In genomic region chr14:20461230-20462141, GRCh38 we compare ENCODE assay signal across 1 cellular context.
TF ChIP-seq lines count a peak whose summit lies in the region.

Gene PIP4P1 (minus strand): TSS chr14:20461434. CDS start chr14:20461325, 109 bp downstream.

TF ChIP-seq in WTC11, 78 proteins besides CTCF, POLR2A, EP300 and RAD21 (continued from another document and continues in another):
- TF ChIP-seq, protein P1, sequence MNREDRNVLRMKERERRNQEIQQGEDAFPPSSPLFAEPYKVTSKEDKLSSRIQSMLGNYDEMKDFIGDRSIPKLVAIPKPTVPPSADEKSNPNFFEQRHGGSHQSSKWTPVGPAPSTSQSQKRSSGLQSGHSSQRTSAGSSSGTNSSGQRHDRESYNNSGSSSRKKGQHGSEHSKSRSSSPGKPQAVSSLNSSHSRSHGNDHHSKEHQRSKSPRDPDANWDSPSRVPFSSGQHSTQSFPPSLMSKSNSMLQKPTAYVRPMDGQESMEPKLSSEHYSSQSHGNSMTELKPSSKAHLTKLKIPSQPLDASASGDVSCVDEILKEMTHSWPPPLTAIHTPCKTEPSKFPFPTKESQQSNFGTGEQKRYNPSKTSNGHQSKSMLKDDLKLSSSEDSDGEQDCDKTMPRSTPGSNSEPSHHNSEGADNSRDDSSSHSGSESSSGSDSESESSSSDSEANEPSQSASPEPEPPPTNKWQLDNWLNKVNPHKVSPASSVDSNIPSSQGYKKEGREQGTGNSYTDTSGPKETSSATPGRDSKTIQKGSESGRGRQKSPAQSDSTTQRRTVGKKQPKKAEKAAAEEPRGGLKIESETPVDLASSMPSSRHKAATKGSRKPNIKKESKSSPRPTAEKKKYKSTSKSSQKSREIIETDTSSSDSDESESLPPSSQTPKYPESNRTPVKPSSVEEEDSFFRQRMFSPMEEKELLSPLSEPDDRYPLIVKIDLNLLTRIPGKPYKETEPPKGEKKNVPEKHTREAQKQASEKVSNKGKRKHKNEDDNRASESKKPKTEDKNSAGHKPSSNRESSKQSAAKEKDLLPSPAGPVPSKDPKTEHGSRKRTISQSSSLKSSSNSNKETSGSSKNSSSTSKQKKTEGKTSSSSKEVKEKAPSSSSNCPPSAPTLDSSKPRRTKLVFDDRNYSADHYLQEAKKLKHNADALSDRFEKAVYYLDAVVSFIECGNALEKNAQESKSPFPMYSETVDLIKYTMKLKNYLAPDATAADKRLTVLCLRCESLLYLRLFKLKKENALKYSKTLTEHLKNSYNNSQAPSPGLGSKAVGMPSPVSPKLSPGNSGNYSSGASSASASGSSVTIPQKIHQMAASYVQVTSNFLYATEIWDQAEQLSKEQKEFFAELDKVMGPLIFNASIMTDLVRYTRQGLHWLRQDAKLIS (CRISPR knock-in tag; IDR thresholded peaks at IDR 0.05; ENCODE audit: borderline replicate concordance): no peak
- 0 out of 2 replicates have a peak, but pooled peaks have one; percentile 18 for TF ChIP-seq ZBTB21 (CRISPR knock-in tag; IDR thresholded peaks at IDR 0.05; ENCODE audit: borderline replicate concordance)
- peak; percentile 15; the same call in 1 of the 2 replicates for TF ChIP-seq FOXP1 (CRISPR knock-in tag; IDR thresholded peaks at IDR 0.05; ENCODE audit: borderline replicate concordance)
- TF ChIP-seq, protein P2, sequence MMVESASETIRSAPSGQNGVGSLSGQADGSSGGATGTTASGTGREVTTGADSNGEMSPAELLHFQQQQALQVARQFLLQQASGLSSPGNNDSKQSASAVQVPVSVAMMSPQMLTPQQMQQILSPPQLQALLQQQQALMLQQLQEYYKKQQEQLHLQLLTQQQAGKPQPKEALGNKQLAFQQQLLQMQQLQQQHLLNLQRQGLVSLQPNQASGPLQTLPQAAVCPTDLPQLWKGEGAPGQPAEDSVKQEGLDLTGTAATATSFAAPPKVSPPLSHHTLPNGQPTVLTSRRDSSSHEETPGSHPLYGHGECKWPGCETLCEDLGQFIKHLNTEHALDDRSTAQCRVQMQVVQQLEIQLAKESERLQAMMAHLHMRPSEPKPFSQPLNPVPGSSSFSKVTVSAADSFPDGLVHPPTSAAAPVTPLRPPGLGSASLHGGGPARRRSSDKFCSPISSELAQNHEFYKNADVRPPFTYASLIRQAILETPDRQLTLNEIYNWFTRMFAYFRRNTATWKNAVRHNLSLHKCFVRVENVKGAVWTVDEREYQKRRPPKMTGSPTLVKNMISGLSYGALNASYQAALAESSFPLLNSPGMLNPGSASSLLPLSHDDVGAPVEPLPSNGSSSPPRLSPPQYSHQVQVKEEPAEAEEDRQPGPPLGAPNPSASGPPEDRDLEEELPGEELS (CRISPR knock-in tag; IDR thresholded peaks at IDR 0.05): peak; percentile 92
- no peak for TF ChIP-seq OVOL2 (CRISPR knock-in tag; IDR thresholded peaks at IDR 0.05; ENCODE audit: borderline replicate concordance)
- TF ChIP-seq MLX (CRISPR knock-in tag; IDR thresholded peaks at IDR 0.05): no peak
- TF ChIP-seq ZNF423 (CRISPR knock-in tag; IDR thresholded peaks at IDR 0.05): no peak
- TF ChIP-seq MYBL2 (CRISPR knock-in tag; IDR thresholded peaks at IDR 0.05): 0 out of 2 replicates have a peak, but pooled peaks have one; percentile 75
- TF ChIP-seq NR1H2 (CRISPR knock-in tag; IDR thresholded peaks at IDR 0.05): no peak
- no peak for TF ChIP-seq TCF7 (CRISPR knock-in tag; IDR thresholded peaks at IDR 0.05; ENCODE audit: low read depth)
- TF ChIP-seq, protein P3, sequence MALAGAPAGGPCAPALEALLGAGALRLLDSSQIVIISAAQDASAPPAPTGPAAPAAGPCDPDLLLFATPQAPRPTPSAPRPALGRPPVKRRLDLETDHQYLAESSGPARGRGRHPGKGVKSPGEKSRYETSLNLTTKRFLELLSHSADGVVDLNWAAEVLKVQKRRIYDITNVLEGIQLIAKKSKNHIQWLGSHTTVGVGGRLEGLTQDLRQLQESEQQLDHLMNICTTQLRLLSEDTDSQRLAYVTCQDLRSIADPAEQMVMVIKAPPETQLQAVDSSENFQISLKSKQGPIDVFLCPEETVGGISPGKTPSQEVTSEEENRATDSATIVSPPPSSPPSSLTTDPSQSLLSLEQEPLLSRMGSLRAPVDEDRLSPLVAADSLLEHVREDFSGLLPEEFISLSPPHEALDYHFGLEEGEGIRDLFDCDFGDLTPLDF (CRISPR knock-in tag; IDR thresholded peaks at IDR 0.05): no peak
- peak; percentile 67; the same call in 1 of the 2 replicates for TF ChIP-seq TP53 (CRISPR knock-in tag; IDR thresholded peaks at IDR 0.05)
- no peak for TF ChIP-seq ATF2 (CRISPR knock-in tag; IDR thresholded peaks at IDR 0.05; ENCODE audit: borderline replicate concordance, low read depth)
- no peak for TF ChIP-seq GRHL2 (CRISPR knock-in tag; IDR thresholded peaks at IDR 0.05; ENCODE audit: insufficient replicate concordance, severe bottlenecking)
- no peak for TF ChIP-seq ZNF416 (CRISPR knock-in tag; IDR thresholded peaks at IDR 0.05)
- TF ChIP-seq AR (CRISPR knock-in tag; IDR thresholded peaks at IDR 0.05): no peak
- peak; percentile 29; the same call in 1 of the 2 replicates for TF ChIP-seq HMGA2 (CRISPR knock-in tag; IDR thresholded peaks at IDR 0.05)
- TF ChIP-seq NR2C2 (CRISPR knock-in tag; IDR thresholded peaks at IDR 0.05): no peak
- peak; percentile 89 for TF ChIP-seq SP1 (CRISPR knock-in tag; conservative IDR thresholded peaks at IDR 0.05)
- TF ChIP-seq PRRX2 (CRISPR knock-in tag; IDR thresholded peaks at IDR 0.05): no peak
- TF ChIP-seq FOXJ3 (CRISPR knock-in tag; IDR thresholded peaks at IDR 0.05; ENCODE audit: borderline replicate concordance): no peak
- no peak for TF ChIP-seq RELA (CRISPR knock-in tag; IDR thresholded peaks at IDR 0.05; ENCODE audit: borderline replicate concordance)
- no peak for TF ChIP-seq JUN (CRISPR knock-in tag; IDR thresholded peaks at IDR 0.05)
- TF ChIP-seq ZBTB43 (CRISPR knock-in tag; IDR thresholded peaks at IDR 0.05): no peak
- TF ChIP-seq GTF2I (CRISPR knock-in tag; conservative IDR thresholded peaks at IDR 0.05): no peak
- no peak for TF ChIP-seq CBFB (CRISPR knock-in tag; IDR thresholded peaks at IDR 0.05; ENCODE audit: low read depth)
- TF ChIP-seq ETV6 (CRISPR knock-in tag; IDR thresholded peaks at IDR 0.05): peak; percentile 79
- no peak for TF ChIP-seq ATF6 (CRISPR knock-in tag; IDR thresholded peaks at IDR 0.05)
- TF ChIP-seq, protein P4, sequence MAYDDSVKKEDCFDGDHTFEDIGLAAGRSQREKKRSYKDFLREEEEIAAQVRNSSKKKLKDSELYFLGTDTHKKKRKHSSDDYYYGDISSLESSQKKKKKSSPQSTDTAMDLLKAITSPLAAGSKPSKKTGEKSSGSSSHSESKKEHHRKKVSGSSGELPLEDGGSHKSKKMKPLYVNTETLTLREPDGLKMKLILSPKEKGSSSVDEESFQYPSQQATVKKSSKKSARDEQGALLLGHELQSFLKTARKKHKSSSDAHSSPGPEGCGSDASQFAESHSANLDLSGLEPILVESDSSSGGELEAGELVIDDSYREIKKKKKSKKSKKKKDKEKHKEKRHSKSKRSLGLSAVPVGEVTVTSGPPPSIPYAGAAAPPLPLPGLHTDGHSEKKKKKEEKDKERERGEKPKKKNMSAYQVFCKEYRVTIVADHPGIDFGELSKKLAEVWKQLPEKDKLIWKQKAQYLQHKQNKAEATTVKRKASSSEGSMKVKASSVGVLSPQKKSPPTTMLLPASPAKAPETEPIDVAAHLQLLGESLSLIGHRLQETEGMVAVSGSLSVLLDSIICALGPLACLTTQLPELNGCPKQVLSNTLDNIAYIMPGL (CRISPR knock-in tag; IDR thresholded peaks at IDR 0.05): no peak
- no peak for TF ChIP-seq ZNF671 (CRISPR knock-in tag; IDR thresholded peaks at IDR 0.05)
- TF ChIP-seq, protein P5, sequence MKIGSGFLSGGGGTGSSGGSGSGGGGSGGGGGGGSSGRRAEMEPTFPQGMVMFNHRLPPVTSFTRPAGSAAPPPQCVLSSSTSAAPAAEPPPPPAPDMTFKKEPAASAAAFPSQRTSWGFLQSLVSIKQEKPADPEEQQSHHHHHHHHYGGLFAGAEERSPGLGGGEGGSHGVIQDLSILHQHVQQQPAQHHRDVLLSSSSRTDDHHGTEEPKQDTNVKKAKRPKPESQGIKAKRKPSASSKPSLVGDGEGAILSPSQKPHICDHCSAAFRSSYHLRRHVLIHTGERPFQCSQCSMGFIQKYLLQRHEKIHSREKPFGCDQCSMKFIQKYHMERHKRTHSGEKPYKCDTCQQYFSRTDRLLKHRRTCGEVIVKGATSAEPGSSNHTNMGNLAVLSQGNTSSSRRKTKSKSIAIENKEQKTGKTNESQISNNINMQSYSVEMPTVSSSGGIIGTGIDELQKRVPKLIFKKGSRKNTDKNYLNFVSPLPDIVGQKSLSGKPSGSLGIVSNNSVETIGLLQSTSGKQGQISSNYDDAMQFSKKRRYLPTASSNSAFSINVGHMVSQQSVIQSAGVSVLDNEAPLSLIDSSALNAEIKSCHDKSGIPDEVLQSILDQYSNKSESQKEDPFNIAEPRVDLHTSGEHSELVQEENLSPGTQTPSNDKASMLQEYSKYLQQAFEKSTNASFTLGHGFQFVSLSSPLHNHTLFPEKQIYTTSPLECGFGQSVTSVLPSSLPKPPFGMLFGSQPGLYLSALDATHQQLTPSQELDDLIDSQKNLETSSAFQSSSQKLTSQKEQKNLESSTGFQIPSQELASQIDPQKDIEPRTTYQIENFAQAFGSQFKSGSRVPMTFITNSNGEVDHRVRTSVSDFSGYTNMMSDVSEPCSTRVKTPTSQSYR (CRISPR knock-in tag; IDR thresholded peaks at IDR 0.05): no peak
- peak; percentile 67; the same call in 1 of the 2 replicates for TF ChIP-seq NFE2L1 (CRISPR knock-in tag; IDR thresholded peaks at IDR 0.05)
- no peak for TF ChIP-seq ZNF138 (CRISPR knock-in tag; conservative IDR thresholded peaks at IDR 0.05)
- TF ChIP-seq E2F5 (CRISPR knock-in tag; IDR thresholded peaks at IDR 0.05): no peak; the same call in 1 of the 2 replicates
